ENCODE assay signal across 16 cellular contexts in the genomic region with DNA sequence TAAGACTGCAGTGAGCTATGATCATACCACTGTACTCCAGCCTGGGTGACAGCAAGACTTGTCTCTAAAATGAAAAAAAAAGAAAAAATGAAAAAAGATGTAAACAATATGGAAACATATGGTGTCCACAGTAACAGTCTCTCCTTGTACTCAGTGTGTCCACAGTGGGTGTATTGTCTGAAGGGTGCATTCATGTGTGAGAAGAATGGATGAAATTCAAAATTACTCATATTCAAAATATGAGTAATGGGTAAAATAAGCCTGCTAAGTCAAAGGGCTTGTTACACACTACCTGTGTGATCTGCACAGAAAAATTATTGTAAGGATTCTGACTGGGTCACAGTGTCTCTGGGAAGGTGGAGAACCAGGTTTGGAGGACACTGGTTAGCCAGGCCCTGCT. TPM values are rescaled to one million over a fixed set of nuclear protein-coding genes. Genes with fewer than 3 reads are reported as not detected.
A peak's percentile ranks its signal among the peaks of the same experiment; 100 is the strongest.
DNase-seq lines count a peak whose midpoint lies in the region; ATAC-seq, FAIRE-seq and TF ChIP-seq lines count a peak whose summit lies in the region.
"Had no signal": no experiment of that assay in that cellular context is flagged by ENCODE, and none has a peak within 500 bp of the region (broad histone marks: within the 10 kb centered on the region; RNA-seq: fewer than 3 reads in every experiment).

No MANE protein-coding gene starts in this region.

- H3K9me1 ChIP-seq in keratinocyte (ENCODE audit: control insufficient read depth, extremely low read depth, insufficient read depth, low read length), result peaks cover 6% of the 10 kb centered on the region

- peaks cover 5% of the 10 kb centered on the region for H3K4me1 Mint-ChIP-seq in activated T-helper 1 cell treated with anti-CD3 and anti-CD28 coated beads, Interleukin-12 subunit alpha, Interleukin-12 subunit beta, Interleukin-2, Interleukin-4 antibody, amounts not matched to agents 30 ng/mL and 10 ng/mL and 1 ng/mL, durations not matched to agents 14 hours and 24 hours and 36 hours (ENCODE audit: low read depth)

- no peaks in the 10 kb centered on the region for H3K27me3 Mint-ChIP-seq in activated T-helper 1 cell treated with anti-CD3 and anti-CD28 coated beads, Interleukin-12 subunit alpha, Interleukin-12 subunit beta, Interleukin-2, Interleukin-4 antibody, amounts not matched to agents 30 ng/mL and 10 ng/mL and 1 ng/mL, durations not matched to agents 14 hours and 24 hours and 36 hours (ENCODE audit: insufficient read depth)
- H3K27me3 Mint-ChIP-seq: activated CD4-positive, alpha-beta T cell treated with anti-CD3 and anti-CD28 coated beads, Interleukin-2, amount 10 ng/mL, durations not matched to agents 24 days and 14 days had no signal

- H3K4me3 ChIP-seq in GM23248 (no peak overlapping the region), keratinocyte (ENCODE audit: control insufficient read depth in 2 of 3, extremely low read depth in 1 of 3, insufficient read depth in 2 of 3, low read depth in 1 of 3, low read length in 3 of 3) (no peak overlapping the region)
- H3K4me3 ChIP-seq: gastrocnemius medialis had no signal

- H3K36me3 Mint-ChIP-seq in activated T-helper 1 cell treated with anti-CD3 and anti-CD28 coated beads, Interleukin-12 subunit alpha, Interleukin-12 subunit beta, Interleukin-2, Interleukin-4 antibody, amounts not matched to agents 30 ng/mL and 10 ng/mL and 1 ng/mL, durations not matched to agents 14 hours and 24 hours and 36 hours (ENCODE audit: low read depth), result peaks cover 22% of the 10 kb centered on the region

- H3K36me3 ChIP-seq in GM23248 (ENCODE audit: low read depth), result peaks cover 3% of the 10 kb centered on the region; the same call in 1 of the 2 replicates
- peaks cover 6 to 15% of the 10 kb centered on the region in 2 experiments for H3K36me3 ChIP-seq in keratinocyte (ENCODE audit: control insufficient read depth in 2 of 2, extremely low read depth in 1 of 2, insufficient read depth in 2 of 2, low read length in 2 of 2)

- H3F3A ChIP-seq in GM23248 (ENCODE audit: insufficient read depth), result peaks cover 2% of the 10 kb centered on the region; the same call in 1 of the 2 replicates

- H3K27ac Mint-ChIP-seq in activated T-helper 1 cell treated with anti-CD3 and anti-CD28 coated beads, Interleukin-12 subunit alpha, Interleukin-12 subunit beta, Interleukin-2, Interleukin-4 antibody, amounts not matched to agents 30 ng/mL and 10 ng/mL and 1 ng/mL, durations not matched to agents 14 hours and 24 hours and 36 hours, result peak overlapping the region; percentile 36
- H3K27ac Mint-ChIP-seq: activated CD4-positive, alpha-beta T cell treated with anti-CD3 and anti-CD28 coated beads, Interleukin-2, amount 10 ng/mL, durations not matched to agents 24 days and 14 days; nephron had no signal

- H3K9me3 Mint-ChIP-seq in activated T-helper 1 cell treated with anti-CD3 and anti-CD28 coated beads, Interleukin-12 subunit alpha, Interleukin-12 subunit beta, Interleukin-2, Interleukin-4 antibody, amounts not matched to agents 30 ng/mL and 10 ng/mL and 1 ng/mL, durations not matched to agents 14 hours and 24 hours and 36 hours, result no peaks in the 10 kb centered on the region
- H3K9me3 Mint-ChIP-seq: activated CD4-positive, alpha-beta T cell treated with anti-CD3 and anti-CD28 coated beads, Interleukin-2, amount 10 ng/mL, durations not matched to agents 24 days and 14 days had no signal

- intact Hi-C loops in activated T-helper 1 cell treated with anti-CD3 and anti-CD28 coated beads, Interleukin-12 subunit alpha, Interleukin-12 subunit beta, Interleukin-2, Interleukin-4 antibody, amounts not matched to agents 30 ng/mL and 10 ng/mL and 1 ng/mL, durations not matched to agents 14 hours and 24 hours and 36 hours (cut with micrococcal nuclease), result no loop called here

- no peak for ATAC-seq in HG03342 (IDR thresholded peaks at IDR 0.05; ENCODE audit: unreplicated experiment)
- ATAC-seq in GM18909 (IDR thresholded peaks at IDR 0.05; ENCODE audit: poor library complexity, unreplicated experiment), result no peak
- ATAC-seq: gastrocnemius medialis had no signal

- in situ Hi-C loops in GM23248 (cut with MboI), result no loop called here

- no peak overlapping the region for H3K9ac ChIP-seq in GM23248
- no peak overlapping the region for H3K9ac ChIP-seq in keratinocyte (ENCODE audit: control insufficient read depth, extremely low read depth, insufficient read depth, low read length)

- DNase-seq in AG08396 (ENCODE audit: low spot score), result peak; percentile 34
- DNase-seq in GM23248, result peak; percentile 27
- no peak for DNase-seq in activated T-helper 1 cell treated with anti-CD3 and anti-CD28 coated beads, Interleukin-12 subunit alpha, Interleukin-12 subunit beta, Interleukin-2, Interleukin-4 antibody, amounts not matched to agents 30 ng/mL and 10 ng/mL and 1 ng/mL, durations not matched to agents 14 hours and 24 hours and 36 hours (ENCODE audit: low spot score)
- DNase-seq in keratinocyte (ENCODE audit: low read depth, low spot score), result peak; percentile 2
- DNase-seq in LoVo (ENCODE audit: low spot score), result no peak
- DNase-seq in stimulated activated CD4-positive, alpha-beta T cell treated with anti-CD3 and anti-CD28 coated beads, Interleukin-1b, Interleukin-23, amount 100 ng/mL, for 48 hours, result no peak
- DNase-seq: activated CD4-positive, alpha-beta T cell treated with anti-CD3 and anti-CD28 coated beads, Interleukin-2, amount 10 ng/mL, durations not matched to agents 24 days and 14 days; COR-L47; gastrocnemius medialis; GOT3; NCI-H1436 treated with DMSO at 0.1 percent for 48 hours; T-helper 9 cell had no signal

- H3K9me3 ChIP-seq in GM23248 (ENCODE audit: low read depth) (no peaks in the 10 kb centered on the region), keratinocyte (ENCODE audit: control insufficient read depth, low read depth, low read length) (no peaks in the 10 kb centered on the region)
- H3K9me3 ChIP-seq: gastrocnemius medialis had no signal

- H3K27me3 ChIP-seq in GM23248 (replicated peaks; ENCODE audit: insufficient read depth) (no peaks in the 10 kb centered on the region), keratinocyte (ENCODE audit: control insufficient read depth, extremely low read depth, insufficient read depth, low read length) (no peaks in the 10 kb centered on the region)
- H3K27me3 ChIP-seq: gastrocnemius medialis had no signal

- FAIRE-seq in keratinocyte (lab: Jason Lieb, UNC), result no peak
- FAIRE-seq: GM12892 had no signal

- H3K4me3 Mint-ChIP-seq in activated T-helper 1 cell treated with anti-CD3 and anti-CD28 coated beads, Interleukin-12 subunit alpha, Interleukin-12 subunit beta, Interleukin-2, Interleukin-4 antibody, amounts not matched to agents 30 ng/mL and 10 ng/mL and 1 ng/mL, durations not matched to agents 14 hours and 24 hours and 36 hours, result no peak overlapping the region
- H3K4me3 Mint-ChIP-seq: activated CD4-positive, alpha-beta T cell treated with anti-CD3 and anti-CD28 coated beads, Interleukin-2, amount 10 ng/mL, durations not matched to agents 24 days and 14 days; nephron had no signal

- no peak overlapping the region for H3K27ac ChIP-seq in GM23248
- peak overlapping the region; percentile 36 for H3K27ac ChIP-seq in keratinocyte (ENCODE audit: control insufficient read depth, insufficient read depth, low read length)
- H3K27ac ChIP-seq: gastrocnemius medialis had no signal

- H2AFZ ChIP-seq in GM23248 (no peak overlapping the region), keratinocyte (ENCODE audit: control insufficient read depth, low read length) (no peak overlapping the region)

- no peak for TF ChIP-seq CTCF in keratinocyte (optimal IDR thresholded peaks at IDR 0.05 in 1 of 3, IDR thresholded peaks at IDR 0.05 in 1 of 3, conservative IDR thresholded peaks at IDR 0.05 in 1 of 3; ENCODE audit: extremely low read depth in 1 of 3, insufficient read depth in 2 of 3, low read length in 3 of 3)

- H3K4me1 ChIP-seq in GM23248 (ENCODE audit: insufficient read depth), result peaks cover 6% of the 10 kb centered on the region; the same call in 1 of the 2 replicates
- H3K4me1 ChIP-seq in keratinocyte (ENCODE audit: control insufficient read depth, extremely low read depth, insufficient read depth, low read length), result no peaks in the 10 kb centered on the region

- H3K79me2 ChIP-seq in GM23248 (ENCODE audit: insufficient read depth) (peaks cover 55% of the 10 kb centered on the region), keratinocyte (ENCODE audit: control insufficient read depth, insufficient read depth, low read length) (peaks cover 52% of the 10 kb centered on the region)

- no peaks in the 10 kb centered on the region for H4K20me1 ChIP-seq in GM23248 (ENCODE audit: insufficient read depth)
- peaks cover 7% of the 10 kb centered on the region for H4K20me1 ChIP-seq in keratinocyte (ENCODE audit: control insufficient read depth, extremely low read depth, insufficient read depth, low read length)

- dilution Hi-C loops in keratinocyte (cut with MboI; ENCODE audit: extremely low pct_ligation_motif_present, low sequenced_read_pairs), result no loop called here

- H3K4me2 ChIP-seq in GM23248 (ENCODE audit: unreplicated experiment) (no peak overlapping the region), keratinocyte (ENCODE audit: control insufficient read depth, extremely low read depth, insufficient read depth, low read depth, low read length) (no peak overlapping the region)

- no peaks in the 10 kb centered on the region for H3K9me2 ChIP-seq in GM23248 (ENCODE audit: insufficient read depth)

RNA-seq across cellular contexts. Expression of a gene that starts 26.9 kb away (rescaled TPM):
- total RNA-seq in GM23248 (2014; rRNA removed; shearing (Covaris generic)), result 30.2 and 36.9 TPM in 2 replicates
- 19.9 and 22.8 TPM in 2 replicates for polyA plus RNA-seq in GM23248 (2016; fragmentation: Nextera tagmentation; extraction: Ambion mirVana)
- 56.8 and 60.3 TPM in 2 replicates for total RNA-seq in activated T-helper 1 cell treated with anti-CD3 and anti-CD28 coated beads, Interleukin-12 subunit alpha, Interleukin-12 subunit beta, Interleukin-2, Interleukin-4 antibody, amounts not matched to agents 30 ng/mL and 10 ng/mL and 1 ng/mL, durations not matched to agents 14 hours and 24 hours and 36 hours
- polyA plus RNA-seq in keratinocyte, result 27.6 to 34.7 TPM (median 27.9 TPM) in 3 replicates
- 85.6 TPM for polyA plus RNA-seq in keratinocyte (2011; ENCODE audit: low read depth)
- 21.7 and 22.9 TPM in 2 replicates for polyA plus RNA-seq in keratinocyte (2011; cell fraction: cytosol; rRNA removed)
- 60.3 and 68.8 TPM in 2 replicates for polyA plus RNA-seq in keratinocyte (2011; cell fraction: nucleus; rRNA removed)
- 18.9 and 22.5 TPM in 2 replicates for polyA plus RNA-seq in keratinocyte (2012; ENCODE audit: low replicate concordance)
- polyA minus RNA-seq in keratinocyte, result 45.3 to 78.4 TPM (median 67.7 TPM) in 3 replicates
- polyA minus RNA-seq in keratinocyte (2011; cell fraction: cytosol; rRNA and poly(A)+ RNA removed), result 32.8 TPM
- 59.6 and 65.8 TPM in 2 replicates for polyA minus RNA-seq in keratinocyte (2011; cell fraction: nucleus; rRNA and poly(A)+ RNA removed)

Comparison
In these comparisons a context has a peak if more than half of its experiments do, and no peak if none do; other contexts are left out.
1. DNase-seq: peak in AG08396 (single experiment), GM23248 (single experiment) and keratinocyte (single experiment); none in activated T-helper 1 cell treated with anti-CD3 and anti-CD28 coated beads, Interleukin-12 subunit alpha, Interleukin-12 subunit beta, Interleukin-2, Interleukin-4 antibody, amounts not matched to agents 30 ng/mL and 10 ng/mL and 1 ng/mL, durations not matched to agents 14 hours and 24 hours and 36 hours (single experiment), LoVo (single experiment) and stimulated activated CD4-positive, alpha-beta T cell treated with anti-CD3 and anti-CD28 coated beads, Interleukin-1b, Interleukin-23, amount 100 ng/mL, for 48 hours (single experiment).